In the genomic region with DNA sequence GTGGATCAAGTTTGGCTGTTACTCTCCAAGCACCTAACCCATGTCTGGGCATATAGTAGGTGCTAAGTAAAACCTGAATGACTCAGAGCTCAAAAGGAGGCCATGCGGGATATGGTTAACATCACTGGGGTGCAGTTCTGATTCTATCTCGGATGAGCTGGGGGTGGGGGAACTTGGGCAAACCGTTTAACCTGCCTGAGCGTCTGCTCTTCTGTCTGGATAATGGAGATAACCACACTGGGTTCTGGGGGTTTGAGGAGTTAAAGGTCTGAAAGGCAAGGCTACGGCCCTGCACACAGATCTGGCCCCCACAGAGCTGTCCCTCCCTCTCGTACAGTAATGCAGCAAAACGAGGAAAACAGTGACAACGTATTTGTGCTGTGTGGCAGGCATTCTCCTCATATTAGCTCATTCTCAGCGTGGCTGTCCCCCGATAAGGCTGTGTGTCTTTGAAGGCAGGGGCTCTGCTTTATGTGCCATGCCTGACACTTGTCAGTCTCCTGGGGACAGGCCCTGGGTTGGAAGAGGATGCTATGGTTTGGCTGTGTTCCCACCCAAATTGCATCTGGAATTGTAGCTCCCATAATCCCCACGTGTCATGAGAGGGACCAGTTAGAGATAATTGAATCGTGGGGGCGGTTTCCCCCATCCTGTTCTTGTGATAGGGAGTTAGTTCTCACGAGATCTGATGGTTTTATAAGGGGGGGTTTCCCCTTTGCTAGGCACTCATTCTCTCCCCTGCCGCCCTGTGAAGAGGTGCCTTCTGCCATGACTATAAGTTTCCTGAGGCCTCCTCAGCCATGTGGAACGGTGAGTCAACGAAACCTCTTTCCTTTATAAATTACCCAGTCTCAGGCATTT, we compare ENCODE assay signal across 16 cellular contexts. TPM values are rescaled to one million over a fixed set of nuclear protein-coding genes. Genes with fewer than 3 reads are reported as not detected.
A peak's percentile ranks its signal among the peaks of the same experiment; 100 is the strongest.
DNase-seq lines count a peak whose midpoint lies in the region; ATAC-seq lines count a peak whose summit lies in the region.
"Had no signal": no experiment of that assay in that cellular context is flagged by ENCODE, and none has a peak within 500 bp of the region (broad histone marks: within the 10 kb centered on the region; RNA-seq: fewer than 3 reads in every experiment).

No MANE protein-coding gene starts in this region.

- intact Hi-C loops in activated CD4-positive, alpha-beta T cell treated with anti-CD3 and anti-CD28 coated beads for 36 hours (cut with DNase I, micrococcal nuclease) = loop anchor here (5.0 to 10.0 kb wide), 2 partner anchors 203 to 976 kb away; a partner anchor contains a TSS

- no peak overlapping the region for H3K27ac ChIP-seq in CD8-positive, alpha-beta memory T cell (ENCODE audit: low read depth, low read length)

- CTCF ChIA-PET in activated CD4-positive, alpha-beta T cell treated with anti-CD3 and anti-CD28 coated beads for 36 hours (lab: Charles Lee) = interaction anchor here (0.6 to 3.9 kb wide), 23 partner anchors 13 to 745 kb away, joined by 3 to 28 read pairs (median 4); no protein-coding TSS in a partner anchor
- CTCF ChIA-PET in CD8-positive, alpha-beta memory T cell (lab: Charles Lee) = interaction anchor here (0.9 to 6.7 kb wide), 11 partner anchors 19 to 205 kb away, joined by 3 to 87 read pairs (median 3); no protein-coding TSS in a partner anchor

- H3K9me3 Mint-ChIP-seq in activated CD4-positive, alpha-beta T cell treated with anti-CD3 and anti-CD28 coated beads for 36 hours (ENCODE audit: low read depth) = no peaks in the 10 kb centered on the region
- no peaks in the 10 kb centered on the region for H3K9me3 Mint-ChIP-seq in CD8-positive, alpha-beta memory T cell
- no peaks in the 10 kb centered on the region for H3K9me3 Mint-ChIP-seq in memory B cell
- H3K9me3 Mint-ChIP-seq: GM23338 had no signal

- H3K36me3 ChIP-seq in CD8-positive, alpha-beta memory T cell (ENCODE audit: insufficient read depth, low read length) = peaks cover 30% of the 10 kb centered on the region

- DNase-seq in activated CD4-positive, alpha-beta T cell treated with anti-CD3 and anti-CD28 coated beads for 36 hours = peak; percentile 56
- no peak for DNase-seq in activated CD4-positive, alpha-beta T cell treated with anti-CD3 and anti-CD28 coated beads, Interleukin-2, amount 50 U/mL, for 1 hour
- DNase-seq in CD8-positive, alpha-beta memory T cell = no peak
- peak; percentile 27 to 38 for DNase-seq in activated CD4-positive, alpha-beta T cell treated with anti-CD3 and anti-CD28 coated beads, Interleukin-2, amount 50 U/mL, for 48 hours
- DNase-seq in memory B cell (ENCODE audit: low spot score in 2 of 2) = no peak
- no peak for DNase-seq in superior temporal gyrus (ENCODE audit: extremely low spot score)
- DNase-seq: aorta, esophagus squamous epithelium, NCI-H1092, T-helper 9 cell had no signal

- H3K4me3 ChIP-seq in CD8-positive, alpha-beta memory T cell (ENCODE audit: low read length) = no peak overlapping the region
- H3K4me3 ChIP-seq: esophagus squamous epithelium, GM23338 had no signal

- H3K36me3 Mint-ChIP-seq in activated CD4-positive, alpha-beta T cell treated with anti-CD3 and anti-CD28 coated beads for 36 hours (ENCODE audit: low read depth) = peaks cover 58% of the 10 kb centered on the region
- peaks cover 4 to 76% (median 10%) of the 10 kb centered on the region in 3 donors for H3K36me3 Mint-ChIP-seq in CD8-positive, alpha-beta memory T cell
- H3K36me3 Mint-ChIP-seq in memory B cell = peaks cover 23% of the 10 kb centered on the region

- no peaks in the 10 kb centered on the region for H3K27me3 Mint-ChIP-seq in activated CD4-positive, alpha-beta T cell treated with anti-CD3 and anti-CD28 coated beads for 36 hours
- H3K27me3 Mint-ChIP-seq in CD8-positive, alpha-beta memory T cell = no peaks in the 10 kb centered on the region
- no peaks in the 10 kb centered on the region for H3K27me3 Mint-ChIP-seq in memory B cell

- no peaks in the 10 kb centered on the region for H3K27me3 ChIP-seq in CD8-positive, alpha-beta memory T cell (ENCODE audit: insufficient read depth, low read length, poor library complexity, severe bottlenecking)
- H3K27me3 ChIP-seq: esophagus squamous epithelium had no signal

- peaks cover 5% of the 10 kb centered on the region for H3K4me1 ChIP-seq in CD8-positive, alpha-beta memory T cell (ENCODE audit: insufficient read depth, low read length)

- H3K4me3 Mint-ChIP-seq in activated CD4-positive, alpha-beta T cell treated with anti-CD3 and anti-CD28 coated beads for 36 hours = no peak overlapping the region
- H3K4me3 Mint-ChIP-seq in CD8-positive, alpha-beta memory T cell = peak overlapping the region in 1 of 7 donors; percentile 27
- H3K4me3 Mint-ChIP-seq in memory B cell = no peak overlapping the region
- H3K4me3 Mint-ChIP-seq: GM23338 had no signal

- H3K27ac Mint-ChIP-seq in activated CD4-positive, alpha-beta T cell treated with anti-CD3 and anti-CD28 coated beads for 36 hours = peak overlapping the region; percentile 65
- H3K27ac Mint-ChIP-seq in CD8-positive, alpha-beta memory T cell = peak overlapping the region in 7 of 8 donors; percentile 32 to 64 (median 43)
- peak overlapping the region; percentile 80 for H3K27ac Mint-ChIP-seq in memory B cell
- H3K27ac Mint-ChIP-seq: GM23338 had no signal

- peaks cover 33% of the 10 kb centered on the region for H3K4me1 Mint-ChIP-seq in activated CD4-positive, alpha-beta T cell treated with anti-CD3 and anti-CD28 coated beads for 36 hours
- H3K4me1 Mint-ChIP-seq in CD8-positive, alpha-beta memory T cell = peaks cover 8 to 9% (median 9%) of the 10 kb centered on the region in 3 donors
- H3K4me1 Mint-ChIP-seq in memory B cell = peaks cover 6% of the 10 kb centered on the region

- H3K9me3 ChIP-seq in CD8-positive, alpha-beta memory T cell (ENCODE audit: low read length) = no peaks in the 10 kb centered on the region
- H3K9me3 ChIP-seq: esophagus squamous epithelium had no signal

- ATAC-seq in activated CD4-positive, alpha-beta T cell treated with anti-CD3 and anti-CD28 coated beads for 36 hours = peak; percentile 40
- ATAC-seq in memory B cell (ENCODE audit: low read depth) (no peak), HG02588 (IDR thresholded peaks at IDR 0.05; ENCODE audit: unreplicated experiment) (no peak), GM19467 (IDR thresholded peaks at IDR 0.05; ENCODE audit: unreplicated experiment) (no peak)
- ATAC-seq: GM23338, Right ventricle myocardium inferior had no signal

- POLR2A ChIA-PET in activated CD4-positive, alpha-beta T cell treated with anti-CD3 and anti-CD28 coated beads for 36 hours (lab: Charles Lee) = interaction anchor here (0.6 to 1.3 kb wide), 4 partner anchors 18 to 165 kb away, joined by 3 to 4 read pairs (median 4); no protein-coding TSS in a partner anchor
- POLR2A ChIA-PET in CD8-positive, alpha-beta memory T cell (lab: Charles Lee) = interaction anchor here (0.7 to 1.8 kb wide), 2 partner anchors 19 to 48 kb away, joined by 5 to 7 read pairs; a partner anchor contains a TSS

RNA-seq across cellular contexts. Expression of a gene that starts 6.8 kb away (rescaled TPM):
- 1 to 10 TPM; 4.4 to 5.8 TPM for total RNA-seq in activated CD4-positive, alpha-beta T cell treated with anti-CD3 and anti-CD28 coated beads for 36 hours
- total RNA-seq in CD8-positive, alpha-beta memory T cell = 1 to 10 TPM; 9.3 to 9.5 TPM
- polyA plus RNA-seq in CD8-positive, alpha-beta memory T cell = 1.4 TPM

RNA-seq across cellular contexts. Expression of a gene that starts 47.3 kb away (rescaled TPM):
- 10 to 100 TPM; 48.3 to 62.7 TPM for total RNA-seq in activated CD4-positive, alpha-beta T cell treated with anti-CD3 and anti-CD28 coated beads for 36 hours
- total RNA-seq in CD8-positive, alpha-beta memory T cell = 10 to 100 TPM; 33.1 to 37.7 TPM
- polyA plus RNA-seq in CD8-positive, alpha-beta memory T cell = 3.2 TPM

RNA-seq across cellular contexts. Expression of a gene that starts 49.7 kb away (rescaled TPM):
- not detected for total RNA-seq in activated CD4-positive, alpha-beta T cell treated with anti-CD3 and anti-CD28 coated beads for 36 hours
- total RNA-seq in CD8-positive, alpha-beta memory T cell = not detected
- polyA plus RNA-seq in CD8-positive, alpha-beta memory T cell = not detected
- total RNA-seq: aorta, dermis blood vessel endothelial cell, esophagus squamous epithelium, GM23338, Right ventricle myocardium inferior, ureter had no signal
- polyA plus RNA-seq: aorta, GM23338 had no signal

Comparison
In these comparisons a context has a peak if more than half of its experiments do, and no peak if none do; other contexts are left out.
1. DNase-seq: peak in activated CD4-positive, alpha-beta T cell treated with anti-CD3 and anti-CD28 coated beads for 36 hours (single experiment) and activated CD4-positive, alpha-beta T cell treated with anti-CD3 and anti-CD28 coated beads, Interleukin-2, amount 50 U/mL, for 48 hours (2 of 2); none in activated CD4-positive, alpha-beta T cell treated with anti-CD3 and anti-CD28 coated beads, Interleukin-2, amount 50 U/mL, for 1 hour (single experiment), CD8-positive, alpha-beta memory T cell (0 of 5), memory B cell (0 of 2) and superior temporal gyrus (single experiment).
2. Peak in every context shown above with its lines, with median percentiles within 50 percentile points of each other: H3K27ac Mint-ChIP-seq.